Comparison of ENCODE assay signal across 2 cellular contexts in genomic region chrX:16843208-16843909, GRCh38.
TF ChIP-seq lines count a peak whose summit lies in the region.

No MANE protein-coding gene starts in this region.

TF ChIP-seq in WTC11, 78 proteins besides CTCF, POLR2A, EP300 and RAD21 (continues in another document):
- TF ChIP-seq ZMAT4 (CRISPR knock-in tag; IDR thresholded peaks at IDR 0.05) (no peak), RELA (CRISPR knock-in tag; IDR thresholded peaks at IDR 0.05; ENCODE audit: borderline replicate concordance) (no peak), NR3C1 (CRISPR knock-in tag; conservative IDR thresholded peaks at IDR 0.05; ENCODE audit: low read depth) (no peak), NFE2L1 (CRISPR knock-in tag; IDR thresholded peaks at IDR 0.05) (no peak), TEAD4 (CRISPR knock-in tag; IDR thresholded peaks at IDR 0.05) (no peak), ELF4 (CRISPR knock-in tag; IDR thresholded peaks at IDR 0.05; ENCODE audit: low read depth) (no peak), TEAD1 (CRISPR knock-in tag; IDR thresholded peaks at IDR 0.05) (no peak), JAZF1 (CRISPR knock-in tag; IDR thresholded peaks at IDR 0.05) (no peak), ETV6 (CRISPR knock-in tag; IDR thresholded peaks at IDR 0.05) (no peak), PRDM15 (CRISPR knock-in tag; IDR thresholded peaks at IDR 0.05) (no peak), ZNF396 (CRISPR knock-in tag; IDR thresholded peaks at IDR 0.05; ENCODE audit: borderline replicate concordance) (no peak), AFF4 (CRISPR knock-in tag; IDR thresholded peaks at IDR 0.05; ENCODE audit: borderline replicate concordance) (no peak), JUN (CRISPR knock-in tag; IDR thresholded peaks at IDR 0.05) (no peak), ERG (CRISPR knock-in tag; IDR thresholded peaks at IDR 0.05) (no peak), E2F4 (CRISPR knock-in tag; IDR thresholded peaks at IDR 0.05; ENCODE audit: borderline replicate concordance, low read depth) (no peak), ZNF219 (CRISPR knock-in tag; IDR thresholded peaks at IDR 0.05; ENCODE audit: borderline replicate concordance) (no peak), RORB (CRISPR knock-in tag; IDR thresholded peaks at IDR 0.05) (no peak)

TF ChIP-seq in endothelial cell of umbilical vein, 7 proteins besides CTCF, POLR2A, EP300 and RAD21:
- TF ChIP-seq EZH2 (IDR thresholded peaks at IDR 0.05; ENCODE audit: borderline replicate concordance, low read depth, low read length, severe bottlenecking) (no peak), MAX (IDR thresholded peaks at IDR 0.05; ENCODE audit: insufficient read depth, insufficient read length) (no peak), MYC (IDR thresholded peaks at IDR 0.05; ENCODE audit: low read depth, low read length) (no peak), FOS (IDR thresholded peaks at IDR 0.05; ENCODE audit: borderline replicate concordance, insufficient read depth, low read length) (no peak), GATA2 (IDR thresholded peaks at IDR 0.05; ENCODE audit: insufficient read depth, insufficient read length, low read depth, low read length) (peak; percentile 15), POLR2AphosphoS5 (IDR thresholded peaks at IDR 0.05; ENCODE audit: insufficient read depth, low read depth, low read length) (no peak), JUN (IDR thresholded peaks at IDR 0.05; ENCODE audit: borderline replicate concordance, insufficient read depth, insufficient read length, low read depth) (no peak)
